Comparison of ENCODE assay signal across 2 cellular contexts in genomic region chr11:13011366-13012036, GRCh38.
TF ChIP-seq lines count a peak whose summit lies in the region.

No MANE protein-coding gene starts in this region.

TF ChIP-seq in GM23338, 12 proteins besides CTCF, POLR2A, EP300 and RAD21 (continued from another document):
- TF ChIP-seq ZNF462 (CRISPR knock-in tag; IDR thresholded peaks at IDR 0.05) (no peak), EZH2 (IDR thresholded peaks at IDR 0.05; ENCODE audit: low read depth, unreplicated experiment) (peak; percentile 61), STAT1 (IDR thresholded peaks at IDR 0.05; ENCODE audit: unreplicated experiment) (no peak)

TF ChIP-seq in WTC11, 78 proteins besides CTCF, POLR2A, EP300 and RAD21 (continued from another document):
- no peak for TF ChIP-seq ZNF281 (CRISPR knock-in tag; IDR thresholded peaks at IDR 0.05)
